ENCODE assay signal across 19 cellular contexts in genomic region chr20:57959589-57959988, GRCh38.
DNase-seq lines count a peak whose midpoint lies in the region; ATAC-seq and TF ChIP-seq lines count a peak whose summit lies in the region.
"Had no signal": no experiment of that assay in that cellular context is flagged by ENCODE, and none has a peak within 500 bp of the region (broad histone marks: within the 10 kb centered on the region; RNA-seq: fewer than 3 reads in every experiment).

No MANE protein-coding gene starts in this region.

- H4K20me1 ChIP-seq in mammary epithelial cell (ENCODE audit: insufficient read depth, low read length): no peaks in the 10 kb centered on the region

- no peak for TF ChIP-seq CTCF in breast epithelium (IDR thresholded peaks at IDR 0.05)
- no peak for TF ChIP-seq CTCF in mammary epithelial cell (conservative IDR thresholded peaks at IDR 0.05 in 1 of 2, IDR thresholded peaks at IDR 0.05 in 1 of 2; ENCODE audit: extremely low read depth in 1 of 2, insufficient read depth in 1 of 2, low read depth in 1 of 2, low read length in 2 of 2)
- no peak for TF ChIP-seq CTCF in brain (conservative IDR thresholded peaks at IDR 0.05)
- TF ChIP-seq CTCF in nephron (IDR thresholded peaks at IDR 0.05; ENCODE audit: unreplicated experiment in 3 of 3): no peak
- no peak for TF ChIP-seq CTCF in tibial artery (IDR thresholded peaks at IDR 0.05)
- no peak for TF ChIP-seq CTCF in tibial nerve (IDR thresholded peaks at IDR 0.05)

- dilution Hi-C loops in mammary epithelial cell (cut with HindIII; ENCODE audit: low sequenced_read_pairs): no loop called here

- H3K9ac ChIP-seq in mammary epithelial cell (ENCODE audit: insufficient read depth, low read length): no peak overlapping the region

- no peak for ATAC-seq in GM18868 (IDR thresholded peaks at IDR 0.05; ENCODE audit: unreplicated experiment)
- ATAC-seq: GM23338, HCT116, Right ventricle myocardium inferior had no signal

- peak overlapping the region; percentile 52 to 55 for H3K27ac ChIP-seq in breast epithelium
- no peak overlapping the region for H3K27ac ChIP-seq in mammary epithelial cell (ENCODE audit: insufficient read depth, low read depth, low read length)
- peak overlapping the region; percentile 38 to 62 for H3K27ac ChIP-seq in tibial artery
- H3K27ac ChIP-seq in tibial nerve: no peak overlapping the region

- H3K9me3 Mint-ChIP-seq in brain (peaks cover 0 to 7% (median 2%) of the 10 kb centered on the region in 5 experiments), nephron (no peaks in the 10 kb centered on the region)

- no peak for TF ChIP-seq EP300 in tibial nerve (IDR thresholded peaks at IDR 0.05)

- H3K4me3 Mint-ChIP-seq in brain (no peak overlapping the region), nephron (no peak overlapping the region)
- H3K4me3 Mint-ChIP-seq: CD14-positive monocyte, GM23338 had no signal

- H3K27me3 Mint-ChIP-seq in brain (peaks cover 3% of the 10 kb centered on the region), nephron (ENCODE audit: low read depth) (peaks cover 9% of the 10 kb centered on the region)

- H3K79me2 ChIP-seq in mammary epithelial cell (ENCODE audit: insufficient read depth, low read length): no peaks in the 10 kb centered on the region

- H3K4me3 ChIP-seq in breast epithelium (no peak overlapping the region), mammary epithelial cell (replicated peaks in 1 of 3; ENCODE audit: insufficient read depth in 1 of 3, low read depth in 2 of 3, low read length in 3 of 3) (no peak overlapping the region), tibial artery (no peak overlapping the region), tibial nerve (no peak overlapping the region)
- H3K4me3 ChIP-seq: GM23338 had no signal

- no peak overlapping the region for H2AFZ ChIP-seq in mammary epithelial cell (ENCODE audit: low read depth, low read length)
- H2AFZ ChIP-seq: GM23338 had no signal

- DNase-seq in breast epithelium (ENCODE audit: low spot score in 2 of 2): no peak
- DNase-seq in mammary epithelial cell: no peak
- DNase-seq in tibial artery: no peak
- DNase-seq in tibial nerve (ENCODE audit: low spot score in 2 of 2): no peak
- no peak for DNase-seq in DMS79 (lab: John Stamatoyannopoulos, UW)
- DNase-seq: 8988T, GDM1, IMR-90, NCI-H1417 treated with DMSO at 0.1 percent for 48 hours, NCI-H187 treated with DMSO at 0.1 percent for 48 hours, NCI-H226, NCI-H524 treated with DMSO at 0.1 percent for 48 hours had no signal

- H3K4me2 ChIP-seq in mammary epithelial cell (ENCODE audit: insufficient read depth, low read depth, low read length): no peak overlapping the region
- H3K4me2 ChIP-seq: GM23338 had no signal

- BruUV-seq in mammary epithelial cell (replicated peaks; lab: Mats Ljungman, UMichigan): no TSS peak

- H3K36me3 ChIP-seq in breast epithelium (no peaks in the 10 kb centered on the region), mammary epithelial cell (ENCODE audit: insufficient read depth, low read length) (no peaks in the 10 kb centered on the region), tibial artery (no peaks in the 10 kb centered on the region), tibial nerve (no peaks in the 10 kb centered on the region)

- intact Hi-C loops in breast epithelium (cut with DNase I; ENCODE audit: low total_unique reads) (no loop called here), mammary epithelial cell (cut with micrococcal nuclease) (no loop called here), tibial artery (cut with DNase I; ENCODE audit: low total_unique reads) (no loop called here)

- TF ChIP-seq POLR2A in breast epithelium (IDR thresholded peaks at IDR 0.05): no peak
- TF ChIP-seq POLR2A in tibial nerve (IDR thresholded peaks at IDR 0.05): no peak

- 70% methylated on average over 4 of the region's 4 CpGs for WGBS in mammary epithelial cell (ENCODE audit: low coverage, missing lambda C conversion rate)
- WGBS in tibial nerve, 2 donors: 84 to 87% methylated on average over 4 of the region's 4 CpGs

- H3K27me3 ChIP-seq in breast epithelium (no peaks in the 10 kb centered on the region), mammary epithelial cell (ENCODE audit: insufficient read depth, low read length) (no peaks in the 10 kb centered on the region), tibial artery (no peaks in the 10 kb centered on the region), tibial nerve (no peaks in the 10 kb centered on the region)

- in situ Hi-C loops in mammary epithelial cell (cut with MboI; ENCODE audit: low sequenced_read_pairs in 2 of 2): no loop called here

- H3K27ac Mint-ChIP-seq in brain (peak overlapping the region in 4 of 5 experiments; percentile 57 to 83 (median 68)), nephron (peak overlapping the region in 2 of 3 experiments; percentile 62 to 77)
- H3K27ac Mint-ChIP-seq: CD14-positive monocyte, GM23338 had no signal

- H3K4me1 Mint-ChIP-seq in brain (peaks cover 47% of the 10 kb centered on the region), nephron (peaks cover 50% of the 10 kb centered on the region)
- H3K4me1 Mint-ChIP-seq: CD14-positive monocyte, GM23338 had no signal

- H3K9me3 ChIP-seq in breast epithelium: no peaks in the 10 kb centered on the region
- no peaks in the 10 kb centered on the region for H3K9me3 ChIP-seq in mammary epithelial cell (replicated peaks; ENCODE audit: insufficient read depth, low read length)
- H3K9me3 ChIP-seq in tibial artery: no peaks in the 10 kb centered on the region
- no peaks in the 10 kb centered on the region for H3K9me3 ChIP-seq in tibial nerve

- peaks cover 0 to 6% of the 10 kb centered on the region in 2 donors for H3K4me1 ChIP-seq in breast epithelium
- no peaks in the 10 kb centered on the region for H3K4me1 ChIP-seq in mammary epithelial cell (ENCODE audit: insufficient read depth, low read length)
- H3K4me1 ChIP-seq in tibial artery: peaks cover 2 to 51% (median 41%) of the 10 kb centered on the region in 4 donors
- H3K4me1 ChIP-seq in tibial nerve: peaks cover 0 to 25% (median 0%) of the 10 kb centered on the region in 4 donors

- no peaks in the 10 kb centered on the region for H3K36me3 Mint-ChIP-seq in brain
- H3K36me3 Mint-ChIP-seq in nephron (ENCODE audit: low read depth): no peaks in the 10 kb centered on the region
- H3K36me3 Mint-ChIP-seq: CD14-positive monocyte had no signal

- CTCF ChIA-PET in mammary epithelial cell (lab: Charles Lee; ENCODE audit: low non-redundant PET): no interaction called here

Comparison
In these comparisons a context has a peak if more than half of its experiments do, and no peak if none do; other contexts are left out.
1. H3K27ac ChIP-seq: peak in breast epithelium (2 of 2) and tibial artery (2 of 2); none in mammary epithelial cell (single experiment) and tibial nerve (0 of 4).